21 cellular contexts compared by ENCODE assay signal in the genomic region with DNA sequence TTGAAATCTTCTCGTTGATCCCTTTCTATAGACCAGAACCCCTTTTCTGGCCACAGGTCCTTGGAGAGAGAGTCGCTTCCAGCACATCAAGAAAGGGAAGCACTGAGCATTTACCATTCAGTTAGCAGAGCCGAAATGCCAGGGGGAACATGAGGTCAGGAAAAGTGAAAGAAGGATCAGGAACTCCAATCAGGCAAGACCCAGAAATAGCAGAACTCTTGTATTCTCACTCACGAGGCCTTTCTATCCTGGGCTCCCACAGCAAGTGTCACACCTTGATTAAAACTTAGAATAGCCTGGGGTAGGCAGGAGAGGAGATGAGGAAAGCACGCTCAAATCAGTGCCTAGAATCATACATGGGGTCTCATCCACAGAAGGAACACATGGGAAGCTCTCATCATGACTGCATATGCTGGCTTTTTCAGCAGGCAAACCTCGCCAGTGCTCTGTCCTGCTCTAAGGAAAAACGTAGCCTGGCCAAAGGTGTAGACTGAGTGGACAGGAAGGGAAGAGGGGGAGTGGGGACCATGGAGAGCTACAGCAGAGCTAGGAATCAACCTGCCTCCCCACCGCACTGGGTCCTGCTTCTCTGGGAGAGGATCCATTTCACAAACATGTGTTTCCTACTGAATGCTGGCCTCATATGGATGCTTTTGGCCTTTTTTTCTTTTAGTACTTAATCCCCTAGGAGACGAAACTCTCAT. TPM values are rescaled to one million over a fixed set of nuclear protein-coding genes. Genes with fewer than 3 reads are reported as not detected.
DNase-seq lines count a peak whose midpoint lies in the region; ATAC-seq and TF ChIP-seq lines count a peak whose summit lies in the region.
"Had no signal": no experiment of that assay in that cellular context is flagged by ENCODE, and none has a peak within 500 bp of the region (broad histone marks: within the 10 kb centered on the region; RNA-seq: fewer than 3 reads in every experiment).

No MANE protein-coding gene starts in this region.

- no peak overlapping the region for H2AFZ ChIP-seq in trophoblast cell (ENCODE audit: insufficient read depth, low read length, poor library complexity)

- H2BK12ac ChIP-seq in trophoblast cell (ENCODE audit: low read length), result no peak overlapping the region

- ATAC-seq in left ventricle myocardium superior (peak; percentile 73), HG03175 (IDR thresholded peaks at IDR 0.05; ENCODE audit: unreplicated experiment) (no peak)
- ATAC-seq: A549 had no signal

- intact Hi-C loops in left ventricle myocardium superior (cut with micrococcal nuclease), result no loop called here
- intact Hi-C loops in cardiac septum (cut with DNase I), result no loop called here
- intact Hi-C loops in esophagus muscularis mucosa (cut with DNase I), result no loop called here

- H4K91ac ChIP-seq in trophoblast cell (ENCODE audit: low read depth, low read length), result no peak overlapping the region

- no peak overlapping the region for H3K4me2 ChIP-seq in trophoblast cell (ENCODE audit: low read length)
- H3K4me2 ChIP-seq: A549 had no signal

- TF ChIP-seq EP300 in esophagus muscularis mucosa (IDR thresholded peaks at IDR 0.05), result no peak

- no peak overlapping the region for H2BK120ac ChIP-seq in trophoblast cell (ENCODE audit: insufficient read depth, low read length, poor library complexity)

- TF ChIP-seq CTCF in esophagus muscularis mucosa (IDR thresholded peaks at IDR 0.05), result no peak

- H4K12ac ChIP-seq in trophoblast cell (ENCODE audit: low read depth, low read length), result no peak overlapping the region

- no peak overlapping the region for H3K4ac ChIP-seq in trophoblast cell (ENCODE audit: low read depth, low read length)

- H2AK5ac ChIP-seq in trophoblast cell (ENCODE audit: low read length), result no peak overlapping the region

- no peak overlapping the region for H3K23ac ChIP-seq in trophoblast cell (ENCODE audit: low read length)

- WGBS in esophagus muscularis mucosa, result 57% methylated on average over 9 of the region's 9 CpGs
- no CpG with 5 or more reads among the region's 9 CpGs for WGBS in trophoblast cell (ENCODE audit: extremely low coverage, insufficient coverage, insufficient read length)

- no peaks in the 10 kb centered on the region for H3K27me3 ChIP-seq in esophagus muscularis mucosa
- no peaks in the 10 kb centered on the region for H3K27me3 ChIP-seq in trophoblast cell (ENCODE audit: insufficient read depth, low read length)
- no peaks in the 10 kb centered on the region for H3K27me3 ChIP-seq in H7 (ENCODE audit: control insufficient read depth, insufficient read depth, low read length)

- H3K4me3 ChIP-seq in esophagus muscularis mucosa (no peak overlapping the region), trophoblast cell (ENCODE audit: low read depth, low read length) (no peak overlapping the region), H7 (ENCODE audit: insufficient read depth, low read depth, low read length) (no peak overlapping the region)
- H3K4me3 ChIP-seq: A549 had no signal

- no peaks in the 10 kb centered on the region for H3K9me3 ChIP-seq in esophagus muscularis mucosa
- no peaks in the 10 kb centered on the region for H3K9me3 ChIP-seq in trophoblast cell (ENCODE audit: insufficient read depth, low read depth, low read length)
- H3K9me3 ChIP-seq: A549 had no signal

- no peak overlapping the region for H3K14ac ChIP-seq in trophoblast cell (ENCODE audit: low read length)

- no peaks in the 10 kb centered on the region for H3K79me1 ChIP-seq in trophoblast cell (ENCODE audit: low read length)

- DNase-seq in left ventricle myocardium superior, result no peak
- no peak for DNase-seq in cardiac septum (ENCODE audit: low spot score)
- peak; percentile 82 for DNase-seq in esophagus muscularis mucosa (ENCODE audit: extremely low spot score)
- no peak for DNase-seq in trophoblast cell
- DNase-seq in H7, result no peak
- DNase-seq in AG08396 (ENCODE audit: low spot score), result no peak
- DNase-seq: 8988T; ACHN; C1 segment of cervical spinal cord; Calu3; CD4-positive, alpha-beta memory T cell; COR-L47; DMS53; DMS79 treated with DMSO at 0.1 percent for 48 hours; GF-D8; GOT3; HCEC 1CT had no signal

- peak overlapping the region; percentile 24 for H3K9ac ChIP-seq in trophoblast cell (ENCODE audit: low read length)

- no peak overlapping the region for H2BK5ac ChIP-seq in trophoblast cell (ENCODE audit: low read depth, low read length, poor library complexity)

- H3K4me1 ChIP-seq in esophagus muscularis mucosa (no peaks in the 10 kb centered on the region), trophoblast cell (ENCODE audit: control insufficient read depth in 1 of 2, insufficient read depth in 2 of 2, low read length in 2 of 2) (peaks cover 0 to 9% of the 10 kb centered on the region in 2 experiments)
- H3K4me1 ChIP-seq: A549 had no signal

- H3K79me2 ChIP-seq in trophoblast cell (ENCODE audit: control insufficient read depth, insufficient read depth, low read length, poor library complexity), result no peaks in the 10 kb centered on the region

- H3K27ac ChIP-seq in esophagus muscularis mucosa (replicated peaks in 1 of 4) (no peak overlapping the region), trophoblast cell (ENCODE audit: low read depth, low read length) (no peak overlapping the region)
- H3K27ac ChIP-seq: A549 had no signal

- H3K18ac ChIP-seq in trophoblast cell (ENCODE audit: low read length), result no peak overlapping the region

- no peak for TF ChIP-seq POLR2A in esophagus muscularis mucosa (IDR thresholded peaks at IDR 0.05; ENCODE audit: low read depth)

- H4K8ac ChIP-seq in trophoblast cell (ENCODE audit: low read depth, low read length), result no peak overlapping the region

- H3K36me3 ChIP-seq in esophagus muscularis mucosa (no peaks in the 10 kb centered on the region), trophoblast cell (ENCODE audit: control insufficient read depth in 1 of 2, insufficient read depth in 2 of 2, low read length in 2 of 2) (no peaks in the 10 kb centered on the region), H7 (replicated peaks; ENCODE audit: control insufficient read depth, insufficient read depth, low read length) (no peaks in the 10 kb centered on the region)

RNA-seq across cellular contexts. Expression of a gene that starts 40.5 kb away (rescaled TPM):
- total RNA-seq in left ventricle myocardium superior (0.37 TPM), cardiac septum (0.27 TPM), esophagus muscularis mucosa (under 1 TPM; 0.06 to 0.83 (median 0.24) TPM)
- 0.01 and 0.03 TPM in 2 replicates for polyA plus RNA-seq in trophoblast cell (2013)
- total RNA-seq in H7 (2014; rRNA removed; shearing (Covaris generic)), result 0.21 and 0.26 TPM in 2 replicates
- total RNA-seq: Calu3; CD4-positive, alpha-beta memory T cell; Daoy; G401 had no signal
- polyA plus RNA-seq: A549; CD4-positive, alpha-beta memory T cell had no signal
